11 cellular contexts compared by ENCODE assay signal in genomic region chr12:108306014-108306501, GRCh38. TPM values are rescaled to one million over a fixed set of nuclear protein-coding genes. Genes with fewer than 3 reads are reported as not detected.
A peak's percentile ranks its signal among the peaks of the same experiment; 100 is the strongest.
DNase-seq lines count a peak whose midpoint lies in the region; ATAC-seq, FAIRE-seq and TF ChIP-seq lines count a peak whose summit lies in the region.
"Had no signal": no experiment of that assay in that cellular context is flagged by ENCODE, and none has a peak within 500 bp of the region (broad histone marks: within the 10 kb centered on the region; RNA-seq: fewer than 3 reads in every experiment).

No MANE protein-coding gene starts in this region.

- dilution Hi-C loops in keratinocyte (cut with MboI; ENCODE audit: extremely low pct_ligation_motif_present, low sequenced_read_pairs), result no loop called here

- peaks cover 39 to 66% of the 10 kb centered on the region in 2 experiments for H3K27me3 ChIP-seq in K562 (ENCODE audit: control insufficient read depth in 2 of 2, insufficient read depth in 2 of 2, low read length in 2 of 2)
- peaks cover 10% of the 10 kb centered on the region for H3K27me3 ChIP-seq in keratinocyte (ENCODE audit: control insufficient read depth, extremely low read depth, insufficient read depth, low read length)
- no peaks in the 10 kb centered on the region for H3K27me3 ChIP-seq in Karpas-422 (ENCODE audit: low read length)

- H3K4me1 ChIP-seq in K562 (replicated peaks in 1 of 2; ENCODE audit: control insufficient read depth in 2 of 2, insufficient read depth in 2 of 2, low read length in 2 of 2), result peaks cover 0 to 12% of the 10 kb centered on the region in 2 experiments; a peak in 2 of 5 replicates
- H3K4me1 ChIP-seq in keratinocyte (ENCODE audit: control insufficient read depth, extremely low read depth, insufficient read depth, low read length), result peaks cover 8% of the 10 kb centered on the region
- no peaks in the 10 kb centered on the region for H3K4me1 ChIP-seq in Karpas-422 (ENCODE audit: low read length)

- peaks cover 29% of the 10 kb centered on the region for H3K4me1 Mint-ChIP-seq in stimulated activated naive CD8-positive, alpha-beta T cell treated with anti-CD3 and anti-CD28 coated beads, Interleukin-15, Interleukin-2, amounts not matched to agents 100 ng/mL and 50 ng/mL, for 24 hours (ENCODE audit: low read depth)

- CTCF ChIA-PET in K562 (lab: Yijun Ruan, JAX; ENCODE audit: low intra/inter-chr PET ratio), result interaction anchor here (0.6 kb wide), 1 partner anchor 190 kb away, joined by 5 read pairs; no protein-coding TSS in a partner anchor

- TF ChIP-seq POLR2A in K562 (conservative IDR thresholded peaks at IDR 0.05), result no peak

- TF ChIP-seq CTCF in HFF-Myc (IDR thresholded peaks at IDR 0.05; ENCODE audit: low read depth, low read length, missing control alignments) (no peak), K562 (IDR thresholded peaks at IDR 0.05 in 2 of 3, conservative IDR thresholded peaks at IDR 0.05 in 1 of 3; ENCODE audit: insufficient read depth in 2 of 3, low read depth in 1 of 3, low read length in 3 of 3) (no peak), keratinocyte (optimal IDR thresholded peaks at IDR 0.05 in 1 of 3, IDR thresholded peaks at IDR 0.05 in 1 of 3, conservative IDR thresholded peaks at IDR 0.05 in 1 of 3; ENCODE audit: extremely low read depth in 1 of 3, insufficient read depth in 2 of 3, low read length in 3 of 3) (no peak)

- DNase-seq in HFF-Myc (ENCODE audit: extremely low read depth, low read depth), result peak; percentile 21
- peak in 2 of 4 experiments; percentile 11 to 21 for DNase-seq in K562 (ENCODE audit: extremely low read depth in 1 of 4, low spot score in 3 of 4)
- no peak for DNase-seq in keratinocyte (ENCODE audit: low read depth, low spot score)
- no peak for DNase-seq in OCI-M2 (lab: John Stamatoyannopoulos, UW; ENCODE audit: unreplicated experiment)
- no peak for DNase-seq in HUDEP-2 (lab: John Stamatoyannopoulos, UW; ENCODE audit: unreplicated experiment in 76 of 76)
- DNase-seq in Karpas-422, result no peak
- DNase-seq: activated naive CD8-positive, alpha-beta T cell treated with anti-CD3 and anti-CD28 coated beads, Interleukin-2, amount 10 ng/mL, durations not matched to agents 7 days and 5 days; NCI-H524 treated with DMSO at 0.1 percent for 48 hours had no signal

- H3K9ac ChIP-seq in K562 (ENCODE audit: insufficient read depth in 1 of 2, low read depth in 2 of 2, low read length in 2 of 2), result 0 out of 4 replicates have a peak overlapping the region, but pooled peaks of 1 of the 2 experiments have one; percentile 57
- H3K9ac ChIP-seq in keratinocyte (ENCODE audit: control insufficient read depth, extremely low read depth, insufficient read depth, low read length), result no peak overlapping the region
- no peak overlapping the region for H3K9ac ChIP-seq in Karpas-422 (ENCODE audit: low read length)

- H2AFZ ChIP-seq in K562 (ENCODE audit: low read depth, low read length) (no peak overlapping the region), keratinocyte (ENCODE audit: control insufficient read depth, low read length) (peak overlapping the region; percentile 14), Karpas-422 (ENCODE audit: low read length) (no peak overlapping the region)

- ATAC-seq in K562 (peak; percentile 30), HG03135 (IDR thresholded peaks at IDR 0.05; ENCODE audit: unreplicated experiment) (no peak)

- intact Hi-C loops in K562 (cut with micrococcal nuclease), result no loop called here

- H3K4me3 ChIP-seq in HFF-Myc (replicated peaks; ENCODE audit: low read depth, low read length) (peak overlapping the region; percentile 16; the same call in 1 of the 2 replicates), K562 (no peak overlapping the region), keratinocyte (ENCODE audit: control insufficient read depth in 2 of 3, extremely low read depth in 1 of 3, insufficient read depth in 2 of 3, low read depth in 1 of 3, low read length in 3 of 3) (peak overlapping the region in 2 of 3 experiments; percentile 11 to 15), Karpas-422 (ENCODE audit: low read length) (no peak overlapping the region)

- no peaks in the 10 kb centered on the region for H3K79me2 ChIP-seq in K562 (ENCODE audit: control insufficient read depth, insufficient read depth, low read length)
- H3K79me2 ChIP-seq in keratinocyte (ENCODE audit: control insufficient read depth, insufficient read depth, low read length), result no peaks in the 10 kb centered on the region
- no peaks in the 10 kb centered on the region for H3K79me2 ChIP-seq in Karpas-422 (ENCODE audit: low read length)

- H3K36me3 Mint-ChIP-seq in stimulated activated naive CD8-positive, alpha-beta T cell treated with anti-CD3 and anti-CD28 coated beads, Interleukin-15, Interleukin-2, amounts not matched to agents 100 ng/mL and 50 ng/mL, for 24 hours (ENCODE audit: low read depth), result no peaks in the 10 kb centered on the region
- H3K36me3 Mint-ChIP-seq: activated naive CD8-positive, alpha-beta T cell treated with anti-CD3 and anti-CD28 coated beads, Interleukin-2, amount 10 ng/mL, durations not matched to agents 7 days and 5 days had no signal

- H3K4me2 ChIP-seq in K562 (ENCODE audit: insufficient read depth, low read length), result no peak overlapping the region
- peak overlapping the region; percentile 41 for H3K4me2 ChIP-seq in keratinocyte (ENCODE audit: control insufficient read depth, extremely low read depth, insufficient read depth, low read depth, low read length)
- H3K4me2 ChIP-seq in Karpas-422 (ENCODE audit: low read depth, low read length, poor library complexity, severe bottlenecking), result no peak overlapping the region

- POLR2A ChIA-PET in K562 (lab: Yijun Ruan, JAX), result interaction anchor here (0.7 kb wide), 1 partner anchor 11 kb away, joined by 4 read pairs; no protein-coding TSS in a partner anchor

- no TSS peak for BruUV-seq in K562 (replicated peaks; lab: Mats Ljungman, UMichigan)

- H3K36me3 ChIP-seq in K562 (ENCODE audit: control insufficient read depth, insufficient read depth, low read length) (no peaks in the 10 kb centered on the region), keratinocyte (ENCODE audit: control insufficient read depth in 2 of 2, extremely low read depth in 1 of 2, insufficient read depth in 2 of 2, low read length in 2 of 2) (no peaks in the 10 kb centered on the region), Karpas-422 (ENCODE audit: insufficient read depth, low read length) (no peaks in the 10 kb centered on the region)

- H3K27ac ChIP-seq in K562 (ENCODE audit: extremely low read depth, low read depth, low read length) (no peak overlapping the region), keratinocyte (ENCODE audit: control insufficient read depth, insufficient read depth, low read length) (no peak overlapping the region), Karpas-422 (ENCODE audit: low read length) (no peak overlapping the region)

- no peak for TF ChIP-seq RAD21 in K562 (CRISPR knock-in tag; conservative IDR thresholded peaks at IDR 0.05 in 1 of 2, IDR thresholded peaks at IDR 0.05 in 1 of 2)

- H3K27me3 Mint-ChIP-seq in stimulated activated naive CD8-positive, alpha-beta T cell treated with anti-CD3 and anti-CD28 coated beads, Interleukin-15, Interleukin-2, amounts not matched to agents 100 ng/mL and 50 ng/mL, for 24 hours, result no peaks in the 10 kb centered on the region

- H3K4me3 Mint-ChIP-seq in stimulated activated naive CD8-positive, alpha-beta T cell treated with anti-CD3 and anti-CD28 coated beads, Interleukin-15, Interleukin-2, amounts not matched to agents 100 ng/mL and 50 ng/mL, for 24 hours, result peak overlapping the region; percentile 30
- H3K4me3 Mint-ChIP-seq: activated naive CD8-positive, alpha-beta T cell treated with anti-CD3 and anti-CD28 coated beads, Interleukin-2, amount 10 ng/mL, durations not matched to agents 7 days and 5 days had no signal

- in situ Hi-C loops in K562 (cut with MboI), result no loop called here

- 2% methylated on average over 10 of the region's 10 CpGs for WGBS in K562 (ENCODE audit: insufficient coverage, low coverage, missing lambda C conversion rate)

- TF ChIP-seq EP300 in K562 (IDR thresholded peaks at IDR 0.05; ENCODE audit: low read length), result no peak

- H3K9me3 ChIP-seq in K562 (replicated peaks; ENCODE audit: control insufficient read depth, insufficient read depth, low read depth, low read length) (no peaks in the 10 kb centered on the region), keratinocyte (ENCODE audit: control insufficient read depth, low read depth, low read length) (no peaks in the 10 kb centered on the region), Karpas-422 (ENCODE audit: low read length) (no peaks in the 10 kb centered on the region)

- FAIRE-seq in K562 (lab: Jason Lieb, UNC) (peak; percentile 23), keratinocyte (lab: Jason Lieb, UNC) (no peak)
- FAIRE-seq: GM19239 had no signal

- no peaks in the 10 kb centered on the region for H3K9me3 Mint-ChIP-seq in stimulated activated naive CD8-positive, alpha-beta T cell treated with anti-CD3 and anti-CD28 coated beads, Interleukin-15, Interleukin-2, amounts not matched to agents 100 ng/mL and 50 ng/mL, for 24 hours
- H3K9me3 Mint-ChIP-seq: activated naive CD8-positive, alpha-beta T cell treated with anti-CD3 and anti-CD28 coated beads, Interleukin-2, amount 10 ng/mL, durations not matched to agents 7 days and 5 days had no signal

- peaks cover 6% of the 10 kb centered on the region; the same call in 1 of the 2 replicates for H4K20me1 ChIP-seq in K562 (replicated peaks; ENCODE audit: control insufficient read depth, insufficient read depth, low read length)
- no peaks in the 10 kb centered on the region for H4K20me1 ChIP-seq in keratinocyte (ENCODE audit: control insufficient read depth, extremely low read depth, insufficient read depth, low read length)
- no peaks in the 10 kb centered on the region for H4K20me1 ChIP-seq in Karpas-422 (ENCODE audit: insufficient read depth, low read depth, low read length)

- no peaks in the 10 kb centered on the region for H3K9me1 ChIP-seq in K562 (ENCODE audit: control insufficient read depth, insufficient read depth, low read length)
- no peaks in the 10 kb centered on the region for H3K9me1 ChIP-seq in keratinocyte (ENCODE audit: control insufficient read depth, extremely low read depth, insufficient read depth, low read length)

- peak overlapping the region; percentile 47 for H3K27ac Mint-ChIP-seq in stimulated activated naive CD8-positive, alpha-beta T cell treated with anti-CD3 and anti-CD28 coated beads, Interleukin-15, Interleukin-2, amounts not matched to agents 100 ng/mL and 50 ng/mL, for 24 hours
- H3K27ac Mint-ChIP-seq: activated naive CD8-positive, alpha-beta T cell treated with anti-CD3 and anti-CD28 coated beads, Interleukin-2, amount 10 ng/mL, durations not matched to agents 7 days and 5 days had no signal

- no peaks in the 10 kb centered on the region for H3K9me2 ChIP-seq in Karpas-422 (replicated peaks; ENCODE audit: insufficient read depth, low read length)

RNA-seq across cellular contexts. Expression of gene CMKLR1, which starts 33.1 kb away (rescaled TPM):
- 3.0 and 7.0 TPM in 2 replicates for total RNA-seq in K562 (2011; cell fraction: chromatin; rRNA removed; ENCODE audit: low replicate concordance)
- total RNA-seq in K562 (2011; cell fraction: nucleolus; rRNA removed), result 3.2 and 3.4 TPM in 2 replicates
- 3.7 and 4.0 TPM in 2 replicates for total RNA-seq in K562 (2011; cell fraction: nucleoplasm; rRNA removed)
- total RNA-seq in K562 (2014; rRNA removed) (0.16 and 0.32 TPM in 2 replicates), K562 (2014; rRNA removed; fragmentation: Illumina TruSeq; extraction: Trizol) (0.11 and 0.29 TPM in 2 replicates), K562 (2015; rRNA removed; fragmentation: Illumina TruSeq; extraction: Trizol) (0.15 and 0.33 TPM in 2 replicates), K562 (2021) (0.20 and 0.29 TPM in 2 replicates)
- polyA plus RNA-seq in K562 (2011; rRNA removed) (0.30 and 1.4 TPM in 2 replicates), K562 (2014; fragmentation: Illumina TruSeq; extraction: Trizol) (0.33 and 0.67 TPM in 2 replicates), K562 (2014; fragmentation: Nextera tagmentation; extraction: Ambion mirVana) (under 1 TPM; 0.11 to 0.13 TPM), K562 (2014; rRNA removed) (0.12 and 0.36 TPM in 2 replicates), keratinocyte (0.13 TPM in 1 of 3 replicates, not detected in the others)
- polyA plus RNA-seq in K562 (2011; cell fraction: cytosol; rRNA removed), result 0.28 and 1.0 TPM in 2 replicates
- 0.41 and 1.3 TPM in 2 replicates for polyA plus RNA-seq in K562 (2011; cell fraction: nucleus; rRNA removed)
- polyA plus RNA-seq in K562 (2012), result 0.11 and 0.25 TPM in 2 replicates
- polyA minus RNA-seq in K562 (2011; rRNA and poly(A)+ RNA removed), result 0.42 and 2.6 TPM in 2 replicates
- 1.2 TPM in 1 of 2 replicates, not detected in the other for polyA minus RNA-seq in K562 (2011; cell fraction: cytosol; rRNA and poly(A)+ RNA removed)
- 0.22 and 1.1 TPM in 2 replicates for polyA minus RNA-seq in K562 (2011; cell fraction: nucleus; rRNA and poly(A)+ RNA removed)
- polyA plus RNA-seq in keratinocyte (2011; ENCODE audit: low read depth), result not detected
- 0.02 TPM in 1 of 2 replicates, not detected in the other for polyA plus RNA-seq in keratinocyte (2011; cell fraction: cytosol; rRNA removed)
- not detected in 2 replicates for polyA plus RNA-seq in keratinocyte (2011; cell fraction: nucleus; rRNA removed)
- polyA plus RNA-seq in keratinocyte (2012; ENCODE audit: low replicate concordance), result not detected in 2 replicates
- not detected in 3 replicates for polyA minus RNA-seq in keratinocyte
- polyA minus RNA-seq in keratinocyte (2011; cell fraction: cytosol; rRNA and poly(A)+ RNA removed), result not detected
- not detected in 2 replicates for polyA minus RNA-seq in keratinocyte (2011; cell fraction: nucleus; rRNA and poly(A)+ RNA removed)
- not detected in 2 replicates for total RNA-seq in Karpas-422 (2014; rRNA removed; shearing (Covaris generic); ENCODE audit: low replicate concordance)

Comparison
In these comparisons a context has a peak if more than half of its experiments do, and no peak if none do; other contexts are left out.
1. H3K4me3 ChIP-seq: peak in HFF-Myc (single experiment) and keratinocyte (2 of 3); none in K562 (single experiment) and Karpas-422 (single experiment).